Comparison of ENCODE assay signal across 1 cellular context in the genomic region with DNA sequence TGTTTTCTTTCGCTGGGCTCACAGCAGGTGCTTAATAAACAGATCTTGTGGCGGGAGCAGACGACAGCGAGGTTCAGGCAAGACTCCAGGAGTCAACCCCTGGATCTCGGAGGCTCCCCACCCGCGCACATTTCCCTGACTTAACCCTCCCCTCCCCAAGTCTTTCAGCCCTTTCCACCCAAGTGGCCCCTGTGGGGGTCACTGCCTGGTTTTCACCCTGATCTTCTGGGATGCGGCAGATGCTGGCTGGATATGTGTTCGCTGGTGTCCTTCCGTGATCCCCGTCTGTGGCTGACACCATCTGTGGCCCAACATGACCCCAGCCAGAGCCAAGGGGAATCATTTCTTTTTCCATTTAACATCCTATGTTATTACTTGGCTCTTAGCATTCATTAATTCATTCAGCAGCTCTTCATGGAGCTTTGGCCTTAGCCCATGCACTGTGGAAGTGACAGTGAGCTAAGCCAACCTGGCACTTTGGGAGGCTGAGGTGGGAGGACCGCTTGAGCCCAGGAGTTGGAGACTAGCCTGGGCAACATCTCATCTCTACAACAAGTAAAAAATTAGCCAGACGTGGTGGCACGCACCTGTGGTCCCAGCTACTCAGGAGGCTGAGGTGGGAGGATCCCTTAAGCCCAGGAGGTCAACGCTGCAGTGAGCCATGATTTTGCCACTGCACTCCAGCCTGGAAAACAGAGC.
TF ChIP-seq lines count a peak whose summit lies in the region.

No MANE protein-coding gene starts in this region.

TF ChIP-seq in K562, 482 proteins besides CTCF, POLR2A, EP300 and RAD21:
- TF ChIP-seq ZNF263 (CRISPR knock-in tag; IDR thresholded peaks at IDR 0.05; ENCODE audit: borderline replicate concordance) (peak; percentile 77), ZNF24 (IDR thresholded peaks at IDR 0.05) (peak; percentile 35; the same call in 1 of the 2 replicates), KDM5B (IDR thresholded peaks at IDR 0.05; ENCODE audit: insufficient replicate concordance, low read depth, low read length) (peak; percentile 11)
- TF ChIP-seq, protein P1, sequence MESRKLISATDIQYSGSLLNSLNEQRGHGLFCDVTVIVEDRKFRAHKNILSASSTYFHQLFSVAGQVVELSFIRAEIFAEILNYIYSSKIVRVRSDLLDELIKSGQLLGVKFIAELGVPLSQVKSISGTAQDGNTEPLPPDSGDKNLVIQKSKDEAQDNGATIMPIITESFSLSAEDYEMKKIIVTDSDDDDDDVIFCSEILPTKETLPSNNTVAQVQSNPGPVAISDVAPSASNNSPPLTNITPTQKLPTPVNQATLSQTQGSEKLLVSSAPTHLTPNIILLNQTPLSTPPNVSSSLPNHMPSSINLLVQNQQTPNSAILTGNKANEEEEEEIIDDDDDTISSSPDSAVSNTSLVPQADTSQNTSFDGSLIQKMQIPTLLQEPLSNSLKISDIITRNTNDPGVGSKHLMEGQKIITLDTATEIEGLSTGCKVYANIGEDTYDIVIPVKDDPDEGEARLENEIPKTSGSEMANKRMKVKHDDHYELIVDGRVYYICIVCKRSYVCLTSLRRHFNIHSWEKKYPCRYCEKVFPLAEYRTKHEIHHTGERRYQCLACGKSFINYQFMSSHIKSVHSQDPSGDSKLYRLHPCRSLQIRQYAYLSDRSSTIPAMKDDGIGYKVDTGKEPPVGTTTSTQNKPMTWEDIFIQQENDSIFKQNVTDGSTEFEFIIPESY (CRISPR knock-in tag; IDR thresholded peaks at IDR 0.05), result peak; percentile 37; the same call in 1 of the 2 replicates
TF ChIP-seq in K562: peak in this region for 4; not testable (repeated sequence) for 478.
